ENCODE assay signal across 11 cellular contexts in the genomic region with DNA sequence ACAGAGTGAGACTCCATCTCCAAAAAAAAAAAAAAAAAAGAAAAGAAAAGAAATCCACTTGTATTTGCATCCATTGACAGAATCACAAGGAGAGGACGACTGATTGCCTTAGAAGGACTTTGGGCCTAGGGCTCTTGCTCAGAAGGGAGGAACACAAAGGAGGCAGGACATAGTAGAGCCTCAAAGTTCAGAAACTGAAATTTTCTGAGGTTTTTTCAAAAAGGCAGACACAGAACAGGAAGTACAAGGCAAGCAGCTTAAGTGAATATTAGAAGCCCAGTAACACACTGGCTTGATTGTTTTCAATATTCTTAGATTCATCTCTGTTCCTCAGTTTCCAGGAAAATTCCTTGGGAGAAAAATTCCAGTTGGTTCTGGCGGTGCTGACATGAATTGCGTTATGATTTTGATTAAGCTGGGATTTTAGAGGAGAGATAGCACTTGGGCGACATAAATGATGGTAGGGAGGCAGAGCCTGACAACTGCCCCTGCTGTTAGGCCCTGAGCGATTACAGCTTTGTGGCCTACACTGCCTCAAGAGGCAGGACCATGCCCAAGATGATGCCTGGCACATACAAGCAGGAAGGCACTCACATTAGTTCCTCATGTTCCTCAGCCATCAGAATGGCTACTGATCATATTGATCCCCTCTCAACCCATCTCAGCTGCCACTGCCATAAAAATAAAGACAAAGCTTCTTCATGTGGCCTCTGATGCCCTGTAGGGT. TPM values are rescaled to one million over a fixed set of nuclear protein-coding genes. Genes with fewer than 3 reads are reported as not detected.
DNase-seq lines count a peak whose midpoint lies in the region; ATAC-seq and TF ChIP-seq lines count a peak whose summit lies in the region.
"Had no signal": no experiment of that assay in that cellular context is flagged by ENCODE, and none has a peak within 500 bp of the region (broad histone marks: within the 10 kb centered on the region; RNA-seq: fewer than 3 reads in every experiment).

No MANE protein-coding gene starts in this region.

- H3K9me3 ChIP-seq in HUES64 (ENCODE audit: insufficient read depth, low read depth, low read length) (no peaks in the 10 kb centered on the region), left lung (no peaks in the 10 kb centered on the region)

- H3K27ac Mint-ChIP-seq in CD14-positive monocyte = peak overlapping the region; percentile 14 to 82 (median 70)
- H3K27ac Mint-ChIP-seq in activated naive CD8-positive, alpha-beta T cell treated with anti-CD3 and anti-CD28 coated beads, Interleukin-2, amount 10 ng/mL, durations not matched to agents 7 days and 5 days = peak overlapping the region; percentile 75
- H3K27ac Mint-ChIP-seq: mesothelial cell of epicardium had no signal

- H3K4me1 ChIP-seq in HUES64 (ENCODE audit: insufficient read depth, low read length) (peaks cover 29% of the 10 kb centered on the region), left lung (peaks cover 4 to 20% of the 10 kb centered on the region in 2 donors)

- intact Hi-C loops in CD14-positive monocyte (cut with micrococcal nuclease) = loop anchor here in 1 of 2 donors (10.0 kb wide), 1 partner anchor 74 kb away; no protein-coding TSS in a partner anchor
- intact Hi-C loops in left lung (cut with DNase I) = no loop called here

- DNase-seq in CD14-positive monocyte (ENCODE audit: low spot score) (no peak), GM13977 (ENCODE audit: low spot score) (peak; percentile 44), OCI-M2 (lab: John Stamatoyannopoulos, UW; ENCODE audit: unreplicated experiment) (no peak), left lung (no peak), NCI-H1930 (lab: John Stamatoyannopoulos, UW) (no peak)
- no peak for DNase-seq in activated naive CD8-positive, alpha-beta T cell treated with anti-CD3 and anti-CD28 coated beads, Interleukin-2, amount 10 ng/mL, durations not matched to agents 7 days and 5 days
- DNase-seq: activated effector memory CD4-positive, alpha-beta T cell treated with anti-CD3 and anti-CD28 coated beads, Interleukin-2, amount 50 U/mL, for 16 hours; dorsolateral prefrontal cortex had no signal

- H3K27me3 Mint-ChIP-seq in CD14-positive monocyte (ENCODE audit: low read depth in 3 of 3) = peaks cover 0 to 2% (median 0%) of the 10 kb centered on the region in 3 donors
- no peaks in the 10 kb centered on the region for H3K27me3 Mint-ChIP-seq in activated naive CD8-positive, alpha-beta T cell treated with anti-CD3 and anti-CD28 coated beads, Interleukin-2, amount 10 ng/mL, durations not matched to agents 7 days and 5 days

- no peak overlapping the region for H3K9ac ChIP-seq in HUES64 (ENCODE audit: low read depth, low read length)

- H3K36me3 ChIP-seq in HUES64 (ENCODE audit: insufficient read depth, low read length) = no peaks in the 10 kb centered on the region
- H3K36me3 ChIP-seq in left lung = no peaks in the 10 kb centered on the region

- in situ Hi-C loops in GM13977 (cut with MboI; ENCODE audit: low pct_unique_long_range_greater_than_20kb, low sequenced_read_pairs, unreplicated experiment) = no loop called here

- TF ChIP-seq CTCF in CD14-positive monocyte (IDR thresholded peaks at IDR 0.05) = no peak
- TF ChIP-seq CTCF in GM13977 (IDR thresholded peaks at IDR 0.05; ENCODE audit: extremely low read depth, insufficient read depth, missing control alignments) = no peak
- TF ChIP-seq CTCF in left lung (IDR thresholded peaks at IDR 0.05) = no peak

- H3K27me3 ChIP-seq in HUES64 (ENCODE audit: insufficient read depth, low read length) = no peaks in the 10 kb centered on the region
- no peaks in the 10 kb centered on the region for H3K27me3 ChIP-seq in left lung
- H3K27me3 ChIP-seq: dorsolateral prefrontal cortex had no signal

- peaks cover 28 to 65% of the 10 kb centered on the region in 2 donors for H3K36me3 Mint-ChIP-seq in CD14-positive monocyte
- peaks cover 4% of the 10 kb centered on the region for H3K36me3 Mint-ChIP-seq in activated naive CD8-positive, alpha-beta T cell treated with anti-CD3 and anti-CD28 coated beads, Interleukin-2, amount 10 ng/mL, durations not matched to agents 7 days and 5 days
- H3K36me3 Mint-ChIP-seq: mesothelial cell of epicardium had no signal

- peaks cover 0 to 2% (median 0%) of the 10 kb centered on the region in 7 donors for H3K9me3 Mint-ChIP-seq in CD14-positive monocyte
- H3K9me3 Mint-ChIP-seq in activated naive CD8-positive, alpha-beta T cell treated with anti-CD3 and anti-CD28 coated beads, Interleukin-2, amount 10 ng/mL, durations not matched to agents 7 days and 5 days = no peaks in the 10 kb centered on the region
- H3K9me3 Mint-ChIP-seq: mesothelial cell of epicardium had no signal

- peak; percentile 56 for ATAC-seq in activated naive CD8-positive, alpha-beta T cell treated with anti-CD3 and anti-CD28 coated beads, Interleukin-2, amount 10 ng/mL, durations not matched to agents 7 days and 5 days (ENCODE audit: low read depth)
- ATAC-seq in GM19397 (IDR thresholded peaks at IDR 0.05; ENCODE audit: unreplicated experiment) (no peak), left lung (no peak)

- H3K4me3 Mint-ChIP-seq in CD14-positive monocyte = no peak overlapping the region
- peak overlapping the region; percentile 58 for H3K4me3 Mint-ChIP-seq in activated naive CD8-positive, alpha-beta T cell treated with anti-CD3 and anti-CD28 coated beads, Interleukin-2, amount 10 ng/mL, durations not matched to agents 7 days and 5 days
- H3K4me3 Mint-ChIP-seq: mesothelial cell of epicardium had no signal

- 89% methylated on average over 5 of the region's 5 CpGs for WGBS in HUES64

- POLR2A ChIA-PET in activated naive CD8-positive, alpha-beta T cell treated with anti-CD3 and anti-CD28 coated beads, Interleukin-2, amount 10 ng/mL, durations not matched to agents 7 days and 5 days (lab: Charles Lee) = interaction anchor here (0.7 to 1.5 kb wide), 4 partner anchors 11 to 1172 kb away, joined by 3 to 8 read pairs (median 5); no protein-coding TSS in a partner anchor

- H3K27ac ChIP-seq in HUES64 (ENCODE audit: low read depth, low read length) (peak overlapping the region; percentile 69; the same call in 1 of the 2 replicates), left lung (no peak overlapping the region)

- no peak overlapping the region for H3K4me3 ChIP-seq in HUES64 (ENCODE audit: low read length)
- H3K4me3 ChIP-seq in left lung = no peak overlapping the region
- H3K4me3 ChIP-seq: dorsolateral prefrontal cortex had no signal

- peaks cover 36% of the 10 kb centered on the region for H3K4me1 Mint-ChIP-seq in CD14-positive monocyte
- peaks cover 27% of the 10 kb centered on the region for H3K4me1 Mint-ChIP-seq in activated naive CD8-positive, alpha-beta T cell treated with anti-CD3 and anti-CD28 coated beads, Interleukin-2, amount 10 ng/mL, durations not matched to agents 7 days and 5 days

RNA-seq across cellular contexts. Expression of gene CLPB, which starts 15.3 kb away (rescaled TPM):
- polyA plus RNA-seq in CD14-positive monocyte = 10 to 100 TPM; 15.8 to 17.7 TPM
- 10.4 TPM for polyA plus RNA-seq in HUES64 (2013, experiment 1 of 2)
- 12.0 TPM for polyA plus RNA-seq in HUES64 (2013, experiment 2 of 2)
- 10 to 100 TPM; 21.6 to 23.2 TPM for total RNA-seq in activated naive CD8-positive, alpha-beta T cell treated with anti-CD3 and anti-CD28 coated beads, Interleukin-2, amount 10 ng/mL, durations not matched to agents 7 days and 5 days
- 10 to 100 TPM; 28.2 to 36.6 TPM for total RNA-seq in left lung
